In the genomic region with DNA sequence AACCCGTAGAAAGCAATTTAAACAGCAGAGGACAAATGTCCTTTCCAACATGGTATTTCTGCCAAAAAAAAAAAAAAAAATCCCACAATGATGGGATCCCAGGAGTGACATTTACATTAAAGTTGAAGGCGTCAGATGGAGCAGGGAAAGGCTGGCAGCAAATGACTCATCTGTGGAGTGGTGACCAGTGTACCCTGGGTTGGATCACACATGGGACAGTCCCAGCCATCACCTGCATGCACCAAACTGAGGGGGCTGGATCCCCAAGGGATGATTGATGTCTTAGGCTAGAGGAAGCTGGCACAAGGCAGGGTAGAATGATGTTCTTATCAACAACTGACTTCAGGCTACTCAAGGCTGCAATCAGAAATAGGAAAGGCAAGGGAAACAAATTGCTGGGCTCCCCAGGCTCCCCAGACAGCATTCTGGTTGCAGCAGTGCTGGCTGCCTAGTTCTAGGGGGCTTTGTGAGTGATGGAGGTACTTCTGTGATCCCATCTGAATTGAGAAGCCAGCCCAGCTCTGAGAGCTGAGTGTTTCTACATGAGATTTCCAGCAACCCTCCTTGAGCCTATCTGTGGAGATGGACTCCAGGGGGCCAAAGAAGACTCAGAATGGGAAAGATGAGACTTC, we compare ENCODE assay signal across 2 cellular contexts.
TF ChIP-seq lines count a peak whose summit lies in the region.

No MANE protein-coding gene starts in this region.

TF ChIP-seq in HEK293, 187 proteins besides CTCF, POLR2A, EP300 and RAD21:
- no peak for TF ChIP-seq ZNF677 (tag by site-specific recombination; IDR thresholded peaks at IDR 0.05)
- TF ChIP-seq, protein P1, sequence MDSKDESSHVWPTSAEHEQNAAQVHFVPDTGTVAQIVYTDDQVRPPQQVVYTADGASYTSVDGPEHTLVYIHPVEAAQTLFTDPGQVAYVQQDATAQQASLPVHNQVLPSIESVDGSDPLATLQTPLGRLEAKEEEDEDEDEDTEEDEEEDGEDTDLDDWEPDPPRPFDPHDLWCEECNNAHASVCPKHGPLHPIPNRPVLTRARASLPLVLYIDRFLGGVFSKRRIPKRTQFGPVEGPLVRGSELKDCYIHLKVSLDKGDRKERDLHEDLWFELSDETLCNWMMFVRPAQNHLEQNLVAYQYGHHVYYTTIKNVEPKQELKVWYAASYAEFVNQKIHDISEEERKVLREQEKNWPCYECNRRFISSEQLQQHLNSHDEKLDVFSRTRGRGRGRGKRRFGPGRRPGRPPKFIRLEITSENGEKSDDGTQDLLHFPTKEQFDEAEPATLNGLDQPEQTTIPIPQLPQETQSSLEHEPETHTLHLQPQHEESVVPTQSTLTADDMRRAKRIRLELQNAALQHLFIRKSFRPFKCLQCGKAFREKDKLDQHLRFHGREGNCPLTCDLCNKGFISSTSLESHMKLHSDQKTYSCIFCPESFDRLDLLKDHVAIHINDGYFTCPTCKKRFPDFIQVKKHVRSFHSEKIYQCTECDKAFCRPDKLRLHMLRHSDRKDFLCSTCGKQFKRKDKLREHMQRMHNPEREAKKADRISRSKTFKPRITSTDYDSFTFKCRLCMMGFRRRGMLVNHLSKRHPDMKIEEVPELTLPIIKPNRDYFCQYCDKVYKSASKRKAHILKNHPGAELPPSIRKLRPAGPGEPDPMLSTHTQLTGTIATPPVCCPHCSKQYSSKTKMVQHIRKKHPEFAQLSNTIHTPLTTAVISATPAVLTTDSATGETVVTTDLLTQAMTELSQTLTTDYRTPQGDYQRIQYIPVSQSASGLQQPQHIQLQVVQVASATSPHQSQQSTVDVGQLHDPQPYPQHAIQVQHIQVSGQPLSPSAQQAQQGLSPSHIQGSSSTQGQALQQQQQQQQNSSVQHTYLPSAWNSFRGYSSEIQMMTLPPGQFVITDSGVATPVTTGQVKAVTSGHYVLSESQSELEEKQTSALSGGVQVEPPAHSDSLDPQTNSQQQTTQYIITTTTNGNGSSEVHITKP (tag by site-specific recombination; IDR thresholded peaks at IDR 0.05): peak; percentile 39; the same call in 1 of the 2 replicates
TF ChIP-seq in HEK293: peak in this region for 1.

TF ChIP-seq in GM12878, 131 proteins besides CTCF, POLR2A, EP300 and RAD21:
- no peak for TF ChIP-seq RB1 (IDR thresholded peaks at IDR 0.05; ENCODE audit: borderline replicate concordance)
- no peak for TF ChIP-seq NR2C1 (IDR thresholded peaks at IDR 0.05)
- no peak for TF ChIP-seq PAX5 (IDR thresholded peaks at IDR 0.05; ENCODE audit: borderline replicate concordance, low read depth, low read length)
- no peak for TF ChIP-seq ZBED1 (IDR thresholded peaks at IDR 0.05; ENCODE audit: borderline replicate concordance)
- peak; percentile 36; the same call in 1 of the 2 replicates for TF ChIP-seq PKNOX1 (IDR thresholded peaks at IDR 0.05)
- no peak for TF ChIP-seq DPF2 (IDR thresholded peaks at IDR 0.05)
- TF ChIP-seq IKZF1 (conservative IDR thresholded peaks at IDR 0.05): 0 out of 2 replicates have a peak, but pooled peaks have one; percentile 25
- no peak for TF ChIP-seq CHD4 (IDR thresholded peaks at IDR 0.05)
- TF ChIP-seq TARDBP (IDR thresholded peaks at IDR 0.05; ENCODE audit: borderline replicate concordance): no peak
- no peak for TF ChIP-seq TBL1XR1 (IDR thresholded peaks at IDR 0.05; ENCODE audit: low read depth, low read length)
- TF ChIP-seq MTA3 (IDR thresholded peaks at IDR 0.05; ENCODE audit: borderline replicate concordance, low read length): no peak
- no peak for TF ChIP-seq MAX (IDR thresholded peaks at IDR 0.05; ENCODE audit: low read depth, low read length)
- TF ChIP-seq ZBTB11 (CRISPR knock-in tag; IDR thresholded peaks at IDR 0.05): no peak
- no peak for TF ChIP-seq ZBTB4 (CRISPR knock-in tag; IDR thresholded peaks at IDR 0.05)
- no peak for TF ChIP-seq MXI1 (IDR thresholded peaks at IDR 0.05; ENCODE audit: low read depth, low read length)
- no peak for TF ChIP-seq RUNX3 (IDR thresholded peaks at IDR 0.05; ENCODE audit: low read length)
